8 cellular contexts compared by ENCODE assay signal in the genomic region with DNA sequence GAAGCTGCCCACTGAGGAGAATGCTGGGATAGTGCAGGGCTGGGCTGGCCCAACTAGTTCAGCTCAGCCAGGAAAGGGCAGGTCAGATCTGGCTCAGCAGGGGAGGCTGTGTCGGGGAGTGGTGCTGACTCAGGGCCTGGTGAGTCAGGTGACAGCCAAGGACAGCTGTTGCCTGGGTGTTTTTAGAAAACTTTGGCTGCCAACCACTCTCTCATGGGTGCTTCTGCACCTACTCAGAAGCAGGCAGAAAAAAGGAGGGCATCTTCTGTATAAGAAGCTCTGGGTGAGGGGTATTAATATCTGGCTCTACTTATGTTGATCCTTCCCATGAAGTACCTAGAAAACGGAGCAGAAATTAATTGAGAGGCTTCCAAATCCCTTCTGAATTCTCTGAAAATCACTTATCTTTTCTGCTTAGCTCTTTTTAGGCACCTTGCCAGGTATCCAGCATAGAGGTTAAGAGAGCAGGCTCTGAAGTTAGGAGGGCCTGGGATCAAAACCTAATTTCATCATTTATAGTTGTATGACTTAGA. TPM values are rescaled to one million over a fixed set of nuclear protein-coding genes. Genes with fewer than 3 reads are reported as not detected.
DNase-seq lines count a peak whose midpoint lies in the region; ATAC-seq and TF ChIP-seq lines count a peak whose summit lies in the region.

No MANE protein-coding gene starts in this region.

- H3K36me3 ChIP-seq in ascending aorta = no peaks in the 10 kb centered on the region
- H3K36me3 ChIP-seq in spleen = no peaks in the 10 kb centered on the region

- no peaks in the 10 kb centered on the region for H3K27me3 ChIP-seq in ascending aorta
- H3K27me3 ChIP-seq in spleen (replicated peaks in 1 of 7) = no peaks in the 10 kb centered on the region

- peak; percentile 71 for DNase-seq in 8988T
- DNase-seq in NCI-H510A (lab: John Stamatoyannopoulos, UW) = peak; percentile 42
- peak; percentile 70 to 86 for DNase-seq in ascending aorta (ENCODE audit: low spot score in 2 of 2)
- DNase-seq in iris pigment epithelial cell (ENCODE audit: low read depth) = peak; percentile 92
- DNase-seq in spleen = no peak
- no peak for DNase-seq in mesenteric fat pad (ENCODE audit: low spot score)

- TF ChIP-seq POLR2A in spleen (IDR thresholded peaks at IDR 0.05) = no peak

- H3K9me3 ChIP-seq in ascending aorta (no peaks in the 10 kb centered on the region), spleen (no peaks in the 10 kb centered on the region)

- TF ChIP-seq CTCF in ascending aorta (IDR thresholded peaks at IDR 0.05) (no peak), spleen (IDR thresholded peaks at IDR 0.05 in 8 of 11, conservative IDR thresholded peaks at IDR 0.05 in 3 of 11) (no peak)

- H3K27ac ChIP-seq in ascending aorta (peak overlapping the region; percentile 13 to 56), spleen (peak overlapping the region in 6 of 8 donors; percentile 0 to 62 (median 22))

- ATAC-seq in GM21786 (IDR thresholded peaks at IDR 0.05; ENCODE audit: unreplicated experiment) = peak; percentile 83
- no peak for ATAC-seq in HG03521 (IDR thresholded peaks at IDR 0.05; ENCODE audit: unreplicated experiment)

- intact Hi-C loops in ascending aorta (cut with DNase I) (loop anchor here (2.0 kb wide), 2 partner anchors 15 to 17 kb away; no protein-coding TSS in a partner anchor), spleen (cut with DNase I; ENCODE audit: low total_unique reads) (no loop called here)

- H3K4me3 ChIP-seq in ascending aorta (no peak overlapping the region), spleen (no peak overlapping the region)

- H3K4me1 ChIP-seq in ascending aorta (peaks cover 0 to 11% of the 10 kb centered on the region in 2 donors), spleen (peaks cover 0 to 37% (median 13%) of the 10 kb centered on the region in 6 donors)

- WGBS in spleen, 5 donors = 25 to 50% (median 33%) methylated on average over 2 of the region's 2 CpGs

RNA-seq across cellular contexts. Expression of a gene that starts 15.6 kb away (rescaled TPM):
- total RNA-seq in ascending aorta (181 TPM), spleen (100 to 1,000 TPM; 104 to 135 (median 123) TPM), mesenteric fat pad (118 TPM)
- polyA plus RNA-seq in spleen = 10 to 100 TPM; 24.4 to 42.4 (median 34.3) TPM

RNA-seq across cellular contexts. Expression of a gene that starts 36.0 kb away (rescaled TPM):
- total RNA-seq in ascending aorta (11.9 TPM), spleen (1 to 10 TPM; 3.0 to 6.5 (median 4.7) TPM), mesenteric fat pad (7.4 TPM)
- under 1 TPM; 0.33 to 0.99 (median 0.49) TPM for polyA plus RNA-seq in spleen

Comparison
In these comparisons a context has a peak if more than half of its experiments do, and no peak if none do; other contexts are left out.
1. DNase-seq: peak in 8988T (single experiment), NCI-H510A (single experiment), ascending aorta (2 of 2) and iris pigment epithelial cell (single experiment); none in spleen (single experiment) and mesenteric fat pad (single experiment).